ENCODE assay signal across 1 cellular context in the genomic region with DNA sequence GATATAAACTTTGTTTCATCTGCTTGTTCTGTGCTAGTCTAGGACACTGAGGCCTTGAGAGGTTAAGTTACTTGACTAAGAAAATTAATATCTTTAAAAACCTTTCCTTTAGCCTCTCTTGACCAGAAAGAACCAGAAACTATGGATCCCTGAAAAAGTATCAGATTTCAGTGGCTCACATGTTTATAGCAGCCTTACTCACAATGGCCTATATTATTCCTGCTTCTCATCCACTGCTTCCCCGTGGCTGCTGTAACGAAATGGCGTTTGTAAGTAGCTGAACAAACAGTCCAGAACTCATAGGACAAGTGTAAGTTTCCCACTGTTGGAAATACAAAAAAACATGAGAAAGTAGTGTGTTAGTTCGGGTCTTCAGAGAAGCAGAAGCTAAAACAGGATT.
TF ChIP-seq lines count a peak whose summit lies in the region.

No MANE protein-coding gene starts in this region.

TF ChIP-seq in K562, 482 proteins besides CTCF, POLR2A, EP300 and RAD21:
- TF ChIP-seq PTRF (tag; IDR thresholded peaks at IDR 0.05) (no peak), FOXJ3 (CRISPR knock-in tag; IDR thresholded peaks at IDR 0.05) (no peak)
TF ChIP-seq in K562: peak in this region for 0.
